ENCODE assay signal across 10 cellular contexts in genomic region chr1:157626099-157626498, GRCh38. TPM values are rescaled to one million over a fixed set of nuclear protein-coding genes. Genes with fewer than 3 reads are reported as not detected.
A peak's percentile ranks its signal among the peaks of the same experiment; 100 is the strongest.
DNase-seq lines count a peak whose midpoint lies in the region; ATAC-seq and TF ChIP-seq lines count a peak whose summit lies in the region.
"Had no signal": no experiment of that assay in that cellular context is flagged by ENCODE, and none has a peak within 500 bp of the region (broad histone marks: within the 10 kb centered on the region; RNA-seq: fewer than 3 reads in every experiment).

No MANE protein-coding gene starts in this region.

- H3K36me3 ChIP-seq in body of pancreas (replicated peaks in 1 of 2; ENCODE audit: insufficient read depth in 1 of 2, low read depth in 2 of 2), result no peaks in the 10 kb centered on the region
- no peaks in the 10 kb centered on the region for H3K36me3 ChIP-seq in CD4-positive, alpha-beta memory T cell (ENCODE audit: insufficient read depth, low read length)

- H3K4me3 Mint-ChIP-seq in CD4-positive, alpha-beta memory T cell, result no peak overlapping the region
- H3K4me3 Mint-ChIP-seq: activated T-cell treated with anti-CD3 and anti-CD28 coated beads, Interleukin-2, amount 50 U/mL, for 4 hours had no signal

- H3K4me1 Mint-ChIP-seq in CD4-positive, alpha-beta memory T cell, result no peaks in the 10 kb centered on the region

- no peaks in the 10 kb centered on the region for H3K27me3 ChIP-seq in body of pancreas
- peaks cover 0 to 31% (median 7%) of the 10 kb centered on the region in 45 donors for H3K27me3 ChIP-seq in dorsolateral prefrontal cortex
- H3K27me3 ChIP-seq in CD4-positive, alpha-beta memory T cell (ENCODE audit: insufficient read depth, low read length), result no peaks in the 10 kb centered on the region

- POLR2A ChIA-PET in CD4-positive, alpha-beta memory T cell (lab: Charles Lee; ENCODE audit: partially characterized antibody), result no interaction called here

- TF ChIP-seq POLR2A in body of pancreas (IDR thresholded peaks at IDR 0.05), result no peak

- H3K9me3 ChIP-seq in body of pancreas, result no peaks in the 10 kb centered on the region
- H3K9me3 ChIP-seq in CD4-positive, alpha-beta memory T cell (ENCODE audit: control insufficient read depth in 1 of 2, low read length in 2 of 2), result no peaks in the 10 kb centered on the region

- peaks cover 9 to 12% of the 10 kb centered on the region in 2 donors for H3K27me3 Mint-ChIP-seq in CD4-positive, alpha-beta memory T cell

- no peak overlapping the region for H3K27ac Mint-ChIP-seq in CD4-positive, alpha-beta memory T cell

- WGBS in body of pancreas, 2 donors, result 24 to 33% methylated on average over 2 of the region's 2 CpGs

- peak; percentile 82 for TF ChIP-seq CTCF in 22Rv1 (IDR thresholded peaks at IDR 0.05)
- peak in 4 of 7 experiments; percentile 18 to 37 (median 30) for TF ChIP-seq CTCF in body of pancreas (IDR thresholded peaks at IDR 0.05)
- TF ChIP-seq CTCF in dorsolateral prefrontal cortex (IDR thresholded peaks at IDR 0.05 in 54 of 56, conservative IDR thresholded peaks at IDR 0.05 in 2 of 56; ENCODE audit: low read depth in 1 of 56, partially characterized antibody in 56 of 56), result no peak

- intact Hi-C loops in body of pancreas (cut with DNase I) (no loop called here), dorsolateral prefrontal cortex (cut with DNase I) (no loop called here)
- intact Hi-C loops in CD4-positive, alpha-beta memory T cell (cut with micrococcal nuclease), result no loop called here

- CTCF ChIA-PET in CD4-positive, alpha-beta memory T cell (lab: Charles Lee; ENCODE audit: partially characterized antibody), result no interaction called here

- DNase-seq in GDM1 (lab: John Stamatoyannopoulos, UW) (peak; percentile 4), body of pancreas (peak in 3 of 4 donors; percentile 20 to 46 (median 23)), dorsolateral prefrontal cortex (no peak), NCI-H1105 treated with DMSO at 0.1 percent for 48 hours (lab: John Stamatoyannopoulos, UW) (no peak)
- DNase-seq in CD4-positive, alpha-beta memory T cell, result no peak
- DNase-seq: activated T-cell treated with anti-CD3 and anti-CD28 coated beads, Interleukin-2, amount 50 U/mL, for 4 hours had no signal

- no peak overlapping the region for H3K27ac ChIP-seq in 22Rv1
- no peak overlapping the region for H3K27ac ChIP-seq in body of pancreas
- H3K27ac ChIP-seq in dorsolateral prefrontal cortex, result no peak overlapping the region
- H3K27ac ChIP-seq in CD4-positive, alpha-beta memory T cell (ENCODE audit: low read depth, low read length), result no peak overlapping the region

- no peaks in the 10 kb centered on the region for H3K9me3 Mint-ChIP-seq in CD4-positive, alpha-beta memory T cell
- H3K9me3 Mint-ChIP-seq: activated T-cell treated with anti-CD3 and anti-CD28 coated beads, Interleukin-2, amount 50 U/mL, for 4 hours had no signal

- ATAC-seq in HG03280 (IDR thresholded peaks at IDR 0.05; ENCODE audit: unreplicated experiment) (peak; percentile 74), body of pancreas (peak; percentile 24), HG03025 (IDR thresholded peaks at IDR 0.05; ENCODE audit: low FRiP score, unreplicated experiment) (no peak)

- H3K4me1 ChIP-seq in body of pancreas, result no peaks in the 10 kb centered on the region
- no peaks in the 10 kb centered on the region for H3K4me1 ChIP-seq in CD4-positive, alpha-beta memory T cell (ENCODE audit: insufficient read depth, low read length)

- no peak overlapping the region for H3K4me3 ChIP-seq in body of pancreas
- H3K4me3 ChIP-seq in dorsolateral prefrontal cortex, result no peak overlapping the region
- H3K4me3 ChIP-seq in CD4-positive, alpha-beta memory T cell (ENCODE audit: low read length in 2 of 2), result no peak overlapping the region

- H3K36me3 Mint-ChIP-seq in CD4-positive, alpha-beta memory T cell, result no peaks in the 10 kb centered on the region

RNA-seq across cellular contexts. Expression of gene FCRL4, which starts 28.2 kb away (rescaled TPM):
- total RNA-seq in body of pancreas, result not detected
- 1 to 10 TPM in 1 of 120 experiments, under 1 TPM in 7, not detected in 112; 0.10 to 1.7 (median 0.16) TPM for total RNA-seq in dorsolateral prefrontal cortex
- not detected for total RNA-seq in CD4-positive, alpha-beta memory T cell
- polyA plus RNA-seq in CD4-positive, alpha-beta memory T cell, result not detected
- total RNA-seq: activated T-cell treated with anti-CD3 and anti-CD28 coated beads, Interleukin-2, amount 50 U/mL, for 4 hours; fibroblast of villous mesenchyme had no signal

Comparison
In these comparisons a context has a peak if more than half of its experiments do, and no peak if none do; other contexts are left out.
1. CTCF ChIP-seq: peak in 22Rv1 (single experiment) and body of pancreas (4 of 7); none in dorsolateral prefrontal cortex (0 of 56).
2. DNase-seq: peak in GDM1 (single experiment) and body of pancreas (3 of 4); none in dorsolateral prefrontal cortex (0 of 10), NCI-H1105 treated with DMSO at 0.1 percent for 48 hours (single experiment) and CD4-positive, alpha-beta memory T cell (0 of 5).